ENCODE assay signal across 11 cellular contexts in the genomic region with DNA sequence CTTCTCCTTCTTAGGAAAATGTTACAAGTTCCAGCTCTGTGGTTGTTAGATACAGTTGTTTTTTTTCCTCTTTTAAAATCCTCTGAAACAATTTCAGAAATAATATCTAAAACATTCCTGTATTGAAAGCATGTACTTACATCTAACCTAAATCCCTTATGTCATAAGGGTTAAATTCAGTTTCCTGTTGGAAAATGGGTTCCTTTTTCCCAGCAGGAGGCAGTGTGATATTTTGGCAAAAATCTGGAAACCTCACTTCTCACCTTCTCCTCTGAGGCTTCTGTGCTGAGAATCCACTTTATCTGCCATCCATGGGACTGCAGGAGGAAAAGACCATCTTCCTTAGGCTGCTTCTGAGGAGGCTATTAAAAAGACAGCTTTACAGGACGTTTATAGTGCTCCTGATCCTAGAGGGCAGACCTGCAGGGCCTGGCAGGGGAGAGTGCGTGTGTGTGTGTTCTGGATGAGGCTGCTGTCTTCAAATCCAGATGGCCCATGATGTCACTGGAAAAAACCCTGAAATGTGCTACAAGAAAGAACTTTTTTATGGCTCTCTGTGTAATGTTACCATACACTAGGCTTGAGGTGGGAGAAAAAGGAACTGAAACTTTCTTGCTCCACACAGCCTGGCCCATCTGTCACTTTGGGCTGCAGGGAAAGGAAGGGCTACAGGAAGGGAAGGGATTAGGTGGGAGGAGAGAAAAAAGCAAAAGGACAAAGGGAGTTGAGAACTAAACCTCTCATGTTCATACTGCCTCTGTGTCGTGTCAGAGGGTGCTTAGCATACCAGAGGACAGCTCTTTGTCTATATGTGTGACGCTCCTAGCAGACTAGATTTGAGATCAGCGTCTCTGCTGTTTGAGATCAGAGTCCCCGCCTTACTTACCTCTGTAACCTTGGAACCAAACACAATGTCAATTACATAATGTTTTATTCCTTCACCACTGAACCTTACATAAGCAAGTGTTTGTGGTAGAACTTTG.
DNase-seq lines count a peak whose midpoint lies in the region; ATAC-seq, FAIRE-seq and TF ChIP-seq lines count a peak whose summit lies in the region.
"Had no signal": no experiment of that assay in that cellular context is flagged by ENCODE, and none has a peak within 500 bp of the region (broad histone marks: within the 10 kb centered on the region; RNA-seq: fewer than 3 reads in every experiment).

No MANE protein-coding gene starts in this region.

- H3K4me1 ChIP-seq in GM23248 (ENCODE audit: insufficient read depth): no peaks in the 10 kb centered on the region
- no peaks in the 10 kb centered on the region for H3K4me1 ChIP-seq in ovary (ENCODE audit: insufficient read depth)

- H3K9ac ChIP-seq in GM23248: no peak overlapping the region

- H3K27ac Mint-ChIP-seq in mesothelial cell of epicardium: peak overlapping the region; percentile 72

- H3K4me3 ChIP-seq in GM23248 (no peak overlapping the region), ovary (no peak overlapping the region)

- H3K79me2 ChIP-seq in GM23248 (ENCODE audit: insufficient read depth): no peaks in the 10 kb centered on the region

- peaks cover 14% of the 10 kb centered on the region for H3K4me1 Mint-ChIP-seq in mesothelial cell of epicardium
- no peaks in the 10 kb centered on the region for H3K4me1 Mint-ChIP-seq in activated T-cell treated with anti-CD3 and anti-CD28 coated beads, Interleukin-2, amount 50 U/mL, for 4 hours (ENCODE audit: low read depth)

- no peaks in the 10 kb centered on the region for H3K9me2 ChIP-seq in GM23248 (ENCODE audit: insufficient read depth)

- H3K36me3 ChIP-seq in GM23248 (ENCODE audit: low read depth): no peaks in the 10 kb centered on the region
- H3K36me3 ChIP-seq in ovary: no peaks in the 10 kb centered on the region

- intact Hi-C loops in ovary (cut with DNase I): no loop called here

- TF ChIP-seq POLR2A in GM12891 (IDR thresholded peaks at IDR 0.05; ENCODE audit: low read depth, low read length) (no peak), ovary (IDR thresholded peaks at IDR 0.05) (no peak)

- H3K27me3 ChIP-seq in GM23248 (replicated peaks; ENCODE audit: insufficient read depth) (no peaks in the 10 kb centered on the region; the same call in 1 of the 2 replicates), ovary (no peaks in the 10 kb centered on the region)

- 34 to 35% methylated on average over 6 of the region's 6 CpGs for WGBS in GM23248 (ENCODE audit: low coverage in 1 of 2, low lambda C conversion rate in 2 of 2, missing lambda C conversion rate in 2 of 2), 2 experiments
- 38 to 52% (median 45%) methylated on average over 6 of the region's 6 CpGs for WGBS in ovary, 3 donors

- no peaks in the 10 kb centered on the region for H3K36me3 Mint-ChIP-seq in mesothelial cell of epicardium
- H3K36me3 Mint-ChIP-seq in activated T-cell treated with anti-CD3 and anti-CD28 coated beads, Interleukin-2, amount 50 U/mL, for 4 hours (ENCODE audit: insufficient read depth): no peaks in the 10 kb centered on the region

- H4K20me1 ChIP-seq in GM23248 (ENCODE audit: insufficient read depth): no peaks in the 10 kb centered on the region

- no peak overlapping the region for H3K4me3 Mint-ChIP-seq in mesothelial cell of epicardium
- no peak overlapping the region for H3K4me3 Mint-ChIP-seq in activated T-cell treated with anti-CD3 and anti-CD28 coated beads, Interleukin-2, amount 50 U/mL, for 4 hours

- TF ChIP-seq EP300 in ovary (IDR thresholded peaks at IDR 0.05): no peak

- in situ Hi-C loops in GM23248 (cut with MboI): no loop called here

- no peak overlapping the region for H3K27ac ChIP-seq in GM23248
- no peak overlapping the region for H3K27ac ChIP-seq in ovary

- no peak overlapping the region for H2AFZ ChIP-seq in GM23248

- H3K9me3 Mint-ChIP-seq in mesothelial cell of epicardium: peaks cover 9% of the 10 kb centered on the region
- H3K9me3 Mint-ChIP-seq in activated T-cell treated with anti-CD3 and anti-CD28 coated beads, Interleukin-2, amount 50 U/mL, for 4 hours: no peaks in the 10 kb centered on the region

- no peak for FAIRE-seq in GM12891 (lab: Jason Lieb, UNC)
- FAIRE-seq: islet of Langerhans had no signal

- no peaks in the 10 kb centered on the region for H3K9me3 ChIP-seq in GM23248 (ENCODE audit: low read depth)
- H3K9me3 ChIP-seq in ovary: no peaks in the 10 kb centered on the region

- no peaks in the 10 kb centered on the region for H3F3A ChIP-seq in GM23248 (ENCODE audit: insufficient read depth)

- TF ChIP-seq CTCF in mesothelial cell of epicardium (IDR thresholded peaks at IDR 0.05; ENCODE audit: unreplicated experiment) (no peak), ovary (IDR thresholded peaks at IDR 0.05) (no peak)

- peaks cover 5% of the 10 kb centered on the region for H3K27me3 Mint-ChIP-seq in mesothelial cell of epicardium (ENCODE audit: low read depth)
- H3K27me3 Mint-ChIP-seq in activated T-cell treated with anti-CD3 and anti-CD28 coated beads, Interleukin-2, amount 50 U/mL, for 4 hours (ENCODE audit: low read depth): no peaks in the 10 kb centered on the region

- DNase-seq in GM12891 (ENCODE audit: insufficient read length, low spot score) (no peak), GM23248 (peak; percentile 27), MV-4-11 (lab: John Stamatoyannopoulos, UW) (peak; percentile 99), mesothelial cell of epicardium (ENCODE audit: low spot score in 2 of 2, unreplicated experiment in 2 of 2) (no peak), COLO668 (lab: John Stamatoyannopoulos, UW; ENCODE audit: unreplicated experiment) (no peak), NCI-H526 treated with DMSO at 0.1 percent for 48 hours (lab: John Stamatoyannopoulos, UW) (no peak), ovary (no peak)
- DNase-seq in activated T-cell treated with anti-CD3 and anti-CD28 coated beads, Interleukin-2, amount 50 U/mL, for 4 hours: no peak
- DNase-seq: activated CD4-positive, alpha-beta T cell treated with anti-CD3 and anti-CD28 coated beads, Interleukin-2, amount 50 U/mL, for 1 hour; NCI-H1105 had no signal

- no peak for ATAC-seq in activated T-cell treated with anti-CD3 and anti-CD28 coated beads, Interleukin-2, amount 50 U/mL, for 4 hours

- no peak overlapping the region for H3K4me2 ChIP-seq in GM23248 (ENCODE audit: unreplicated experiment)

TF ChIP-seq in GM12891, 5 proteins besides CTCF, POLR2A, EP300 and RAD21:
- TF ChIP-seq SPI1 (IDR thresholded peaks at IDR 0.05; ENCODE audit: low read depth, low read length) (peak; percentile 94), POLR2AphosphoS5 (IDR thresholded peaks at IDR 0.05; ENCODE audit: low read depth, low read length) (no peak), POU2F2 (IDR thresholded peaks at IDR 0.05; ENCODE audit: low read depth, low read length) (no peak), PAX5 (IDR thresholded peaks at IDR 0.05; ENCODE audit: insufficient read depth, low read length, severe bottlenecking) (no peak)
TF ChIP-seq in GM12891: peak in this region for 1.

Comparison
In these comparisons a context has a peak if more than half of its experiments do, and no peak if none do; other contexts are left out.
1. DNase-seq: peak in GM23248 (single experiment) and MV-4-11 (single experiment); none in GM12891 (single experiment), mesothelial cell of epicardium (0 of 2), COLO668 (single experiment), activated T-cell treated with anti-CD3 and anti-CD28 coated beads, Interleukin-2, amount 50 U/mL, for 4 hours (single experiment), NCI-H526 treated with DMSO at 0.1 percent for 48 hours (single experiment) and ovary (0 of 5).